Comparison of ENCODE assay signal across 14 cellular contexts in the genomic region with DNA sequence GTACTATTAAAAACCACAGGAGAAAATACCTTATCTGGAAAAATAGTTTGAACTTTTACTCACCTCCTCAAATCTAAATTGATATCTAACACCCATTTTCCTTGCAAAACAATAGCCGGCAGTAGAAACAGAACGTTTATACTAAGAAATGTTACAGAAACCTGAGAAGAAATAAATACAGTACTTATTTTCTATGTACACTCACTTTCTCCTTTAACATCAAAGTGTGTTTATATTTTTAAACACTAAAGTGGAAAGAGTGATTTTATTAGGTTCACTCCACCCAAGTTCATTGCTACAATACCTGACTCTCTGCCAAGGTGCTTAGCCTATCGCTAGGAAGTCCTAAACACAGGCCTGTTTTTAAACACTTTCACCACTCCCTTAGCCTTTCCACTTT.
"Had no signal": no experiment of that assay in that cellular context is flagged by ENCODE, and none has a peak within 500 bp of the region (broad histone marks: within the 10 kb centered on the region; RNA-seq: fewer than 3 reads in every experiment).

No MANE protein-coding gene starts in this region.

- H3K9me3 ChIP-seq: lower lobe of right lung had no signal

- H3K4me3 Mint-ChIP-seq: activated CD4-positive, alpha-beta memory T cell treated with anti-CD3 and anti-CD28 coated beads, Interleukin-2, amount 10 ng/mL, durations not matched to agents 7 days and 5 days; activated CD4-positive, alpha-beta T cell treated with anti-CD3 and anti-CD28 coated beads for 36 hours; activated T-cell treated with anti-CD3 and anti-CD28 coated beads, Interleukin-2, amount 50 U/mL, for 24 hours; neural crest cell; stimulated activated effector memory CD8-positive, alpha-beta T cell treated with anti-CD3 and anti-CD28 coated beads, Interleukin-12 subunit alpha, Interleukin-12 subunit beta, amount 100 ng/mL, for 72 hours; T-helper 1 cell treated with Interleukin-12 subunit alpha and Interleukin-12 subunit beta and Interleukin-4 antibody, amounts not matched to agents 30 μg/mL and 1 μg/mL, for 36 hours had no signal

- DNase-seq: activated CD4-positive, alpha-beta memory T cell treated with anti-CD3 and anti-CD28 coated beads, Interleukin-2, amount 10 ng/mL, durations not matched to agents 7 days and 5 days; activated CD4-positive, alpha-beta T cell treated with anti-CD3 and anti-CD28 coated beads for 36 hours; activated naive CD4-positive, alpha-beta T cell treated with anti-CD3 and anti-CD28 coated beads, Interleukin-2, amount 50 U/mL, for 16 hours; activated T-cell treated with anti-CD3 and anti-CD28 coated beads, Interleukin-2, amount 50 U/mL, for 24 hours; foreskin fibroblast; kidney glomerular epithelial cell; lower lobe of right lung had no signal

- FAIRE-seq: astrocyte, bronchial epithelial cell, urothelium cell line had no signal

- H3K4me3 ChIP-seq: esophagus muscularis mucosa, lower lobe of right lung had no signal

- ATAC-seq: activated CD4-positive, alpha-beta T cell treated with anti-CD3 and anti-CD28 coated beads for 36 hours; stimulated activated effector memory CD8-positive, alpha-beta T cell treated with anti-CD3 and anti-CD28 coated beads, Interleukin-12 subunit alpha, Interleukin-12 subunit beta, amount 100 ng/mL, for 72 hours had no signal

- H3K36me3 Mint-ChIP-seq: stimulated activated effector memory CD8-positive, alpha-beta T cell treated with anti-CD3 and anti-CD28 coated beads, Interleukin-12 subunit alpha, Interleukin-12 subunit beta, amount 100 ng/mL, for 72 hours had no signal

- H3K27ac ChIP-seq: esophagus muscularis mucosa, lower lobe of right lung had no signal

- H3K27ac Mint-ChIP-seq: activated CD4-positive, alpha-beta memory T cell treated with anti-CD3 and anti-CD28 coated beads, Interleukin-2, amount 10 ng/mL, durations not matched to agents 7 days and 5 days; activated CD4-positive, alpha-beta T cell treated with anti-CD3 and anti-CD28 coated beads for 36 hours; activated T-cell treated with anti-CD3 and anti-CD28 coated beads, Interleukin-2, amount 50 U/mL, for 24 hours; stimulated activated effector memory CD8-positive, alpha-beta T cell treated with anti-CD3 and anti-CD28 coated beads, Interleukin-12 subunit alpha, Interleukin-12 subunit beta, amount 100 ng/mL, for 72 hours; T-helper 1 cell treated with Interleukin-12 subunit alpha and Interleukin-12 subunit beta and Interleukin-4 antibody, amounts not matched to agents 30 μg/mL and 1 μg/mL, for 36 hours had no signal

- H3K4me1 Mint-ChIP-seq: activated CD4-positive, alpha-beta memory T cell treated with anti-CD3 and anti-CD28 coated beads, Interleukin-2, amount 10 ng/mL, durations not matched to agents 7 days and 5 days; activated CD4-positive, alpha-beta T cell treated with anti-CD3 and anti-CD28 coated beads for 36 hours; stimulated activated effector memory CD8-positive, alpha-beta T cell treated with anti-CD3 and anti-CD28 coated beads, Interleukin-12 subunit alpha, Interleukin-12 subunit beta, amount 100 ng/mL, for 72 hours had no signal
